ENCODE assay signal across 8 cellular contexts in the genomic region with DNA sequence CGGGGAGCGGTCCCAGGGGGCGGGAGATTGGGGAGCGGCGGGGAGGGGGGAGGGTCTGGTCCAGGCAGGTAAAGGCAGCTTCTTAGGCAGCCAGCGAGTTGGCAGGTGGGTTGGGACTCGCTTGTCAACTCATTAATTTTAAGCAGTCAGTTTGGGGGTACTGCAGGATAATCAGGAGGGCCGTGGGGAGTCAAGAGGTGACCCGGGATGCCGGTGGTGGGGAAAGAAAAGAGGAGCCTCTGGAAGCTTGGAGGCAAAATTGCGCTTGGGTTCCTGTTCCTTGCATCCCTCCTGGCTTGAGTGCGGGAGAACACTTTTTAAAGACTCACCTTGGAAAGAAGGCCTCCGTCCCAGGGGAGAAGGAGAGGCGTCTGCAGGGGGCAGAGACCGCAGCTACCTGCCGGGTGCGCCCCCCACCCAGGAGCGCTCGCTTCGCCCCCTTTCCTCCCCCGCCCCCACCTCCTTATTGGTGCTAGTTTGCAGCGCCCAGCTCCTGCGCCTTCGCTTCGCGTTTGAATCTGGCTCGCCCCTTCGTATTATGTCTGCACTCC. TPM values are rescaled to one million over a fixed set of nuclear protein-coding genes. Genes with fewer than 3 reads are reported as not detected.
DNase-seq lines count a peak whose midpoint lies in the region; ATAC-seq and TF ChIP-seq lines count a peak whose summit lies in the region.

A gene with protein sequence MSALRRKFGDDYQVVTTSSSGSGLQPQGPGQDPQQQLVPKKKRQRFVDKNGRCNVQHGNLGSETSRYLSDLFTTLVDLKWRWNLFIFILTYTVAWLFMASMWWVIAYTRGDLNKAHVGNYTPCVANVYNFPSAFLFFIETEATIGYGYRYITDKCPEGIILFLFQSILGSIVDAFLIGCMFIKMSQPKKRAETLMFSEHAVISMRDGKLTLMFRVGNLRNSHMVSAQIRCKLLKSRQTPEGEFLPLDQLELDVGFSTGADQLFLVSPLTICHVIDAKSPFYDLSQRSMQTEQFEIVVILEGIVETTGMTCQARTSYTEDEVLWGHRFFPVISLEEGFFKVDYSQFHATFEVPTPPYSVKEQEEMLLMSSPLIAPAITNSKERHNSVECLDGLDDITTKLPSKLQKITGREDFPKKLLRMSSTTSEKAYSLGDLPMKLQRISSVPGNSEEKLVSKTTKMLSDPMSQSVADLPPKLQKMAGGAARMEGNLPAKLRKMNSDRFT (plus strand): TSS at position 458 of the 551 bp plus-strand sequence. CDS start 81 bp downstream, at position 539.

- H3K9ac ChIP-seq in duodenal mucosa (ENCODE audit: low read depth in 1 of 2, low read length in 2 of 2) = peak within 1 kb of the TSS; percentile 62 to 84
- no peak within 1 kb of the TSS for H3K9ac ChIP-seq in muscle layer of colon (ENCODE audit: low read length)

- H3K27me3 ChIP-seq in duodenal mucosa (ENCODE audit: control insufficient read depth in 1 of 2, insufficient read depth in 2 of 2, low read length in 2 of 2) = peaks cover 0 to 6% of the 10 kb centered on the region in 2 donors
- H3K27me3 ChIP-seq in muscle layer of colon (ENCODE audit: control insufficient read depth in 1 of 2, insufficient read depth in 2 of 2, low read length in 2 of 2) = peaks cover 5 to 30% of the 10 kb centered on the region in 2 donors
- peaks cover 39% of the 10 kb centered on the region for H3K27me3 ChIP-seq in upper lobe of right lung

- H3K9me3 Mint-ChIP-seq in activated naive CD4-positive, alpha-beta T cell treated with anti-CD3 and anti-CD28 coated beads, Interleukin-2, amount 50 U/mL, for 24 hours = no peaks in the 10 kb centered on the region

- H3K9me3 ChIP-seq in duodenal mucosa (ENCODE audit: control insufficient read depth in 1 of 2, low read length in 2 of 2) (no peaks in the 10 kb centered on the region), muscle layer of colon (ENCODE audit: low read length) (no peaks in the 10 kb centered on the region), upper lobe of right lung (no peaks in the 10 kb centered on the region)

- H3K36me3 ChIP-seq in duodenal mucosa (ENCODE audit: control insufficient read depth in 1 of 2, insufficient read depth in 2 of 2, low read length in 2 of 2) = no peaks in the 10 kb centered on the region
- no peaks in the 10 kb centered on the region for H3K36me3 ChIP-seq in muscle layer of colon (ENCODE audit: insufficient read depth, low read length)
- no peaks in the 10 kb centered on the region for H3K36me3 ChIP-seq in upper lobe of right lung

- peaks cover 0 to 10% of the 10 kb centered on the region in 2 donors for H3K4me1 ChIP-seq in duodenal mucosa (ENCODE audit: control insufficient read depth in 1 of 2, insufficient read depth in 2 of 2, low read length in 2 of 2)
- no peaks in the 10 kb centered on the region for H3K4me1 ChIP-seq in muscle layer of colon (ENCODE audit: insufficient read depth, low read length)
- H3K4me1 ChIP-seq in upper lobe of right lung = peaks cover 11% of the 10 kb centered on the region

- peak within 1 kb of the TSS; percentile 87 to 90 for H3K4me3 ChIP-seq in duodenal mucosa (ENCODE audit: low read depth in 1 of 2, low read length in 2 of 2)
- H3K4me3 ChIP-seq in muscle layer of colon (ENCODE audit: low read depth in 1 of 2, low read length in 2 of 2) = peak within 1 kb of the TSS; percentile 44 to 50
- peak within 1 kb of the TSS; percentile 25 for H3K4me3 ChIP-seq in upper lobe of right lung

- peaks cover 1% of the 10 kb centered on the region for H3K36me3 Mint-ChIP-seq in activated naive CD4-positive, alpha-beta T cell treated with anti-CD3 and anti-CD28 coated beads, Interleukin-2, amount 50 U/mL, for 24 hours

- H3K27ac Mint-ChIP-seq in activated naive CD4-positive, alpha-beta T cell treated with anti-CD3 and anti-CD28 coated beads, Interleukin-2, amount 50 U/mL, for 24 hours = no peak within 1 kb of the TSS

- peaks cover 24% of the 10 kb centered on the region for H3K27me3 Mint-ChIP-seq in activated naive CD4-positive, alpha-beta T cell treated with anti-CD3 and anti-CD28 coated beads, Interleukin-2, amount 50 U/mL, for 24 hours

- DNase-seq in activated naive CD4-positive, alpha-beta T cell (lab: John Stamatoyannopoulos, UW) = no peak
- DNase-seq in upper lobe of right lung (no peak), NCI-H345 treated with DMSO at 0.1 percent for 48 hours (lab: John Stamatoyannopoulos, UW; ENCODE audit: unreplicated experiment) (no peak)

- peaks cover 3% of the 10 kb centered on the region for H3K4me1 Mint-ChIP-seq in activated naive CD4-positive, alpha-beta T cell treated with anti-CD3 and anti-CD28 coated beads, Interleukin-2, amount 50 U/mL, for 24 hours

- H3K4me3 Mint-ChIP-seq in activated naive CD4-positive, alpha-beta T cell treated with anti-CD3 and anti-CD28 coated beads, Interleukin-2, amount 50 U/mL, for 24 hours = peak within 1 kb of the TSS; percentile 44

- no peak for TF ChIP-seq CTCF in upper lobe of right lung (IDR thresholded peaks at IDR 0.05)

- ATAC-seq in upper lobe of right lung (no peak), GM18907 (IDR thresholded peaks at IDR 0.05; ENCODE audit: unreplicated experiment) (no peak), HG03196 (IDR thresholded peaks at IDR 0.05; ENCODE audit: unreplicated experiment) (no peak)

- H3K27ac ChIP-seq in duodenal mucosa (ENCODE audit: low read depth, low read length) = peak within 1 kb of the TSS; percentile 83
- H3K27ac ChIP-seq in muscle layer of colon (ENCODE audit: low read depth, low read length) = no peak within 1 kb of the TSS
- no peak within 1 kb of the TSS for H3K27ac ChIP-seq in upper lobe of right lung

- intact Hi-C loops in upper lobe of right lung (cut with DNase I) = no loop called here

RNA-seq across cellular contexts. Expression of the gene that starts here (rescaled TPM):
- total RNA-seq in upper lobe of right lung = not detected

Comparison
In these comparisons a context has a peak if more than half of its experiments do, and no peak if none do; other contexts are left out.
1. H3K4me3 ChIP-seq: peak in every context shown above with its lines; median percentile 88 in duodenal mucosa; 47 in muscle layer of colon; 25 in upper lobe of right lung.